In the genomic region with DNA sequence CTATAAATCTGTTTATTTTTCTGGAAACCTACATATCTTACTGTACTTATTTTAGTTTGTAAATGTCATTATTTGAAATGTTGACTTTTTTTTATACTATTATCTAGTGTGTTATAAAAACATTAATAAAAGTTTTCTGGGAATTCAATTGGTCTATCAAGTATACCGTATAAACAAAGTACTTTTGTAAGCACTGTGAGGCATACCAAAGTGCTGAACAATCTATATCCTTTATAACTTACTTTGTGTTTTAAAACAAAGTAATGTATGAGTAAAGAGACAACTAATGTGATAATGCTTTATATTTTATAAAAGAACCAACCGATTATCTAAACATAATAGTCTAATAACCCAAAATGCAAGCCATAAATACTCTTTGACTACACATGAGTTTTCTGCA, we compare ENCODE assay signal across 21 cellular contexts. TPM values are rescaled to one million over a fixed set of nuclear protein-coding genes. Genes with fewer than 3 reads are reported as not detected.
"Had no signal": no experiment of that assay in that cellular context is flagged by ENCODE, and none has a peak within 500 bp of the region (broad histone marks: within the 10 kb centered on the region; RNA-seq: fewer than 3 reads in every experiment).

No MANE protein-coding gene starts in this region.

- FAIRE-seq: endothelial cell of umbilical vein, small intestine, urothelium cell line had no signal

- H3K9me3 ChIP-seq: esophagus muscularis mucosa, ovary, right lobe of liver, thoracic aorta, tibial nerve, upper lobe of left lung had no signal

- H3K36me3 ChIP-seq: esophagus muscularis mucosa, ovary, right lobe of liver, thoracic aorta, tibial nerve, upper lobe of left lung had no signal

- ATAC-seq: left lobe of liver; natural killer cell; right lobe of liver; stimulated activated naive B cell treated with anti-CD40 and anti-IgM and Interleukin-4, amounts not matched to agents 10 μg/mL and 1 μg/mL and 100 μg/mL, for 72 hours had no signal

- DNase-seq: effector CD8-positive, alpha-beta T cell; endodermal cell; foreskin melanocyte; hypothalamus; immature natural killer cell; natural killer cell; occipital lobe; ovary; right lobe of liver; small intestine; stimulated activated CD4-positive, alpha-beta T cell treated with anti-CD3 and anti-CD28 coated beads, Interleukin-15, amount 100 ng/mL, for 24 hours; stimulated activated CD4-positive, alpha-beta T cell treated with anti-CD3 and anti-CD28 coated beads, Interleukin-2, amount 100 ng/mL, for 48 hours; stimulated activated naive B cell treated with anti-CD40 and anti-IgM and Interleukin-4, amounts not matched to agents 10 μg/mL and 1 μg/mL and 100 μg/mL, for 72 hours; upper lobe of left lung had no signal

- H3K4me3 ChIP-seq: esophagus muscularis mucosa, lung, ovary, right lobe of liver, thoracic aorta, tibial nerve, upper lobe of left lung had no signal

- H3K4me1 ChIP-seq: esophagus muscularis mucosa, right lobe of liver, tibial nerve, upper lobe of left lung had no signal

- H3K27ac ChIP-seq: esophagus muscularis mucosa, ovary, right lobe of liver, thoracic aorta, tibial nerve, upper lobe of left lung had no signal

- H3K27me3 ChIP-seq: esophagus muscularis mucosa, ovary, right lobe of liver, tibial nerve, upper lobe of left lung had no signal

RNA-seq across cellular contexts. Expression of gene EDIL3, which starts 23.1 kb away (rescaled TPM):
- total RNA-seq: natural killer cell had no signal
- polyA plus RNA-seq: immature natural killer cell had no signal
